In the genomic region with DNA sequence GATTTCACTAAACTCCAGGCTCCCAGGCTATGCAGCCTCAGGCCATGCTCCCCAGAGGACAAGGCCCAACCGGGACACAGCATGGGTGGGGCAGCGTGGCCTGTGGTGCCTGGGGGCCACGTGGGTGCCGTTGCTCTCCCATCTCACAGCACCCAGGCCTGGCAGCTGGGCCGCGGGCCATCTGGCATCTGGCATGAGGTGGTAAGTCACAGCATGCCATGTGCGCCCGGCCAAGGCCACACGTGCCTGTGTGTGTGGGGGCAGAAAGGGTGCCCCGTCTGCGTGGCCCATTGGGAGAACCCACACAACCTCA, we compare ENCODE assay signal across 1 cellular context.
TF ChIP-seq lines count a peak whose summit lies in the region.

No MANE protein-coding gene starts in this region.

TF ChIP-seq in HepG2, 621 proteins besides CTCF, POLR2A, EP300 and RAD21:
- TF ChIP-seq ELF3 (CRISPR knock-in tag; IDR thresholded peaks at IDR 0.05) = no peak
- TF ChIP-seq, protein P1, sequence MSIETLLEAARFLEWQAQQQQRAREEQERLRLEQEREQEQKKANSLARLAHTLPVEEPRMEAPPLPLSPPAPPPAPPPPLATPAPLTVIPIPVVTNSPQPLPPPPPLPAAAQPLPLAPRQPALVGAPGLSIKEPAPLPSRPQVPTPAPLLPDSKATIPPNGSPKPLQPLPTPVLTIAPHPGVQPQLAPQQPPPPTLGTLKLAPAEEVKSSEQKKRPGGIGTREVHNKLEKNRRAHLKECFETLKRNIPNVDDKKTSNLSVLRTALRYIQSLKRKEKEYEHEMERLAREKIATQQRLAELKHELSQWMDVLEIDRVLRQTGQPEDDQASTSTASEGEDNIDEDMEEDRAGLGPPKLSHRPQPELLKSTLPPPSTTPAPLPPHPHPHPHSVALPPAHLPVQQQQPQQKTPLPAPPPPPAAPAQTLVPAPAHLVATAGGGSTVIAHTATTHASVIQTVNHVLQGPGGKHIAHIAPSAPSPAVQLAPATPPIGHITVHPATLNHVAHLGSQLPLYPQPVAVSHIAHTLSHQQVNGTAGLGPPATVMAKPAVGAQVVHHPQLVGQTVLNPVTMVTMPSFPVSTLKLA (IDR thresholded peaks at IDR 0.05) = peak; percentile 15; the same call in 1 of the 2 replicates
TF ChIP-seq in HepG2: peak in this region for 1.
